ENCODE assay signal across 8 cellular contexts in the genomic region with DNA sequence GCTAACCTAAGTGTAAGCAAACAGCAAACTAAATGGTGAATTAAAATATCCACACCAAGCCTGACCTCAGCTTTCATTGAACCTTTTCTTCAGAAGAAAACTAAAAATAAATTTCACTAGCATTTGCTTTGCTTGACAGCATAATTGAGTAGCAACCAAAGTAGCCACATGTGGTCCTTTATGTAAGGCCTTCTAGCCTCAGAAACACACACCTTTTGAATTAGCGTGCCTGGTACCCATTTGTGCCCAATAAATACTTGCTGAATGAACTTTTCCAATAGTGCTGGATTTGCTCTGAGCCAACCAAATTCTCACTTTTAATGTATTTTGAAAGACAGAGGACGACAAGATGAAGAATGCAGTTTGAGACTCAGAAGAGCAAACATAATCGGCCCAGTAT. TPM values are rescaled to one million over a fixed set of nuclear protein-coding genes. Genes with fewer than 3 reads are reported as not detected.
DNase-seq lines count a peak whose midpoint lies in the region; ATAC-seq and TF ChIP-seq lines count a peak whose summit lies in the region.

No MANE protein-coding gene starts in this region.

- H3K27me3 ChIP-seq in GM23338 (ENCODE audit: insufficient read depth), result no peaks in the 10 kb centered on the region

- H3K4me3 Mint-ChIP-seq in GM23338 (peak overlapping the region; percentile 98), endothelial cell (ENCODE audit: unreplicated experiment) (peak overlapping the region; percentile 96), progenitor cell of endocrine pancreas (ENCODE audit: low read depth) (peak overlapping the region; percentile 97)

- no peaks in the 10 kb centered on the region for H3K36me3 Mint-ChIP-seq in GM23338 (ENCODE audit: low read depth)
- peaks cover 6% of the 10 kb centered on the region for H3K36me3 Mint-ChIP-seq in endothelial cell (ENCODE audit: low read depth, unreplicated experiment)
- H3K36me3 Mint-ChIP-seq in progenitor cell of endocrine pancreas (ENCODE audit: insufficient read depth), result peaks cover 2% of the 10 kb centered on the region

- no peak overlapping the region for H2AFZ ChIP-seq in GM23338

- no peak for TF ChIP-seq CTCF in GM23338 (conservative IDR thresholded peaks at IDR 0.05; ENCODE audit: low read depth in 2 of 2)
- TF ChIP-seq CTCF in endothelial cell (IDR thresholded peaks at IDR 0.05; ENCODE audit: unreplicated experiment), result no peak
- no peak for TF ChIP-seq CTCF in progenitor cell of endocrine pancreas (IDR thresholded peaks at IDR 0.05; ENCODE audit: unreplicated experiment)

- DNase-seq in GM23338 (ENCODE audit: low spot score) (peak; percentile 10), NCI-H774 (lab: John Stamatoyannopoulos, UW) (peak; percentile 19), endothelial cell (ENCODE audit: low spot score) (no peak), progenitor cell of endocrine pancreas (ENCODE audit: low spot score, unreplicated experiment) (no peak)
- DNase-seq in activated CD4-positive, alpha-beta T cell treated with anti-CD3 and anti-CD28 coated beads, Interleukin-2, amount 50 U/mL, for 4 hours, result no peak
- DNase-seq in stimulated activated CD4-positive, alpha-beta T cell treated with anti-CD3 and anti-CD28 coated beads, Interleukin-12 subunit alpha, Interleukin-12 subunit beta, amount 100 ng/mL, for 4 hours, result no peak

- H3K27me3 Mint-ChIP-seq in GM23338 (ENCODE audit: insufficient read depth, low read depth, poor library complexity) (peaks cover 2% of the 10 kb centered on the region), endothelial cell (ENCODE audit: unreplicated experiment) (peaks cover 13% of the 10 kb centered on the region), progenitor cell of endocrine pancreas (no peaks in the 10 kb centered on the region)

- no peak overlapping the region for H3K27ac ChIP-seq in GM23338 (ENCODE audit: low read depth)

- H3K4me2 ChIP-seq in GM23338, result peak overlapping the region; percentile 88

- no peaks in the 10 kb centered on the region for H3F3A ChIP-seq in GM23338 (replicated peaks; ENCODE audit: low read depth)

- H3K9me2 ChIP-seq in GM23338 (ENCODE audit: insufficient read depth), result no peaks in the 10 kb centered on the region

- H3K27ac Mint-ChIP-seq in GM23338 (no peak overlapping the region), endothelial cell (ENCODE audit: unreplicated experiment) (no peak overlapping the region), progenitor cell of endocrine pancreas (no peak overlapping the region)

- no peak for ATAC-seq in GM23338
- ATAC-seq in GM18873 (IDR thresholded peaks at IDR 0.05; ENCODE audit: low FRiP score, unreplicated experiment), result no peak
- ATAC-seq in HG03469 (IDR thresholded peaks at IDR 0.05; ENCODE audit: unreplicated experiment), result no peak

- peaks cover 68% of the 10 kb centered on the region for H3K79me2 ChIP-seq in GM23338 (replicated peaks; ENCODE audit: insufficient read depth)

- peak overlapping the region; percentile 86 for H3K4me3 ChIP-seq in GM23338

- no peaks in the 10 kb centered on the region for H3K36me3 ChIP-seq in GM23338 (ENCODE audit: insufficient read depth)

- peaks cover 18% of the 10 kb centered on the region; the same call in 2 of the 3 replicates for H3K4me1 Mint-ChIP-seq in GM23338
- H3K4me1 Mint-ChIP-seq in endothelial cell (ENCODE audit: unreplicated experiment), result peaks cover 12% of the 10 kb centered on the region
- peaks cover 24% of the 10 kb centered on the region for H3K4me1 Mint-ChIP-seq in progenitor cell of endocrine pancreas (ENCODE audit: low read depth)

- H3K4me1 ChIP-seq in GM23338 (ENCODE audit: insufficient read depth), result peaks cover 18% of the 10 kb centered on the region

- peaks cover 17% of the 10 kb centered on the region for H4K20me1 ChIP-seq in GM23338 (replicated peaks; ENCODE audit: insufficient read depth)

- no peaks in the 10 kb centered on the region for H3K9me3 Mint-ChIP-seq in GM23338
- no peaks in the 10 kb centered on the region for H3K9me3 Mint-ChIP-seq in endothelial cell (ENCODE audit: unreplicated experiment)
- no peaks in the 10 kb centered on the region for H3K9me3 Mint-ChIP-seq in progenitor cell of endocrine pancreas (ENCODE audit: low read depth)

TF ChIP-seq in GM23338, 12 proteins besides CTCF, POLR2A, EP300 and RAD21 (continues in another document):
- TF ChIP-seq, protein P1, sequence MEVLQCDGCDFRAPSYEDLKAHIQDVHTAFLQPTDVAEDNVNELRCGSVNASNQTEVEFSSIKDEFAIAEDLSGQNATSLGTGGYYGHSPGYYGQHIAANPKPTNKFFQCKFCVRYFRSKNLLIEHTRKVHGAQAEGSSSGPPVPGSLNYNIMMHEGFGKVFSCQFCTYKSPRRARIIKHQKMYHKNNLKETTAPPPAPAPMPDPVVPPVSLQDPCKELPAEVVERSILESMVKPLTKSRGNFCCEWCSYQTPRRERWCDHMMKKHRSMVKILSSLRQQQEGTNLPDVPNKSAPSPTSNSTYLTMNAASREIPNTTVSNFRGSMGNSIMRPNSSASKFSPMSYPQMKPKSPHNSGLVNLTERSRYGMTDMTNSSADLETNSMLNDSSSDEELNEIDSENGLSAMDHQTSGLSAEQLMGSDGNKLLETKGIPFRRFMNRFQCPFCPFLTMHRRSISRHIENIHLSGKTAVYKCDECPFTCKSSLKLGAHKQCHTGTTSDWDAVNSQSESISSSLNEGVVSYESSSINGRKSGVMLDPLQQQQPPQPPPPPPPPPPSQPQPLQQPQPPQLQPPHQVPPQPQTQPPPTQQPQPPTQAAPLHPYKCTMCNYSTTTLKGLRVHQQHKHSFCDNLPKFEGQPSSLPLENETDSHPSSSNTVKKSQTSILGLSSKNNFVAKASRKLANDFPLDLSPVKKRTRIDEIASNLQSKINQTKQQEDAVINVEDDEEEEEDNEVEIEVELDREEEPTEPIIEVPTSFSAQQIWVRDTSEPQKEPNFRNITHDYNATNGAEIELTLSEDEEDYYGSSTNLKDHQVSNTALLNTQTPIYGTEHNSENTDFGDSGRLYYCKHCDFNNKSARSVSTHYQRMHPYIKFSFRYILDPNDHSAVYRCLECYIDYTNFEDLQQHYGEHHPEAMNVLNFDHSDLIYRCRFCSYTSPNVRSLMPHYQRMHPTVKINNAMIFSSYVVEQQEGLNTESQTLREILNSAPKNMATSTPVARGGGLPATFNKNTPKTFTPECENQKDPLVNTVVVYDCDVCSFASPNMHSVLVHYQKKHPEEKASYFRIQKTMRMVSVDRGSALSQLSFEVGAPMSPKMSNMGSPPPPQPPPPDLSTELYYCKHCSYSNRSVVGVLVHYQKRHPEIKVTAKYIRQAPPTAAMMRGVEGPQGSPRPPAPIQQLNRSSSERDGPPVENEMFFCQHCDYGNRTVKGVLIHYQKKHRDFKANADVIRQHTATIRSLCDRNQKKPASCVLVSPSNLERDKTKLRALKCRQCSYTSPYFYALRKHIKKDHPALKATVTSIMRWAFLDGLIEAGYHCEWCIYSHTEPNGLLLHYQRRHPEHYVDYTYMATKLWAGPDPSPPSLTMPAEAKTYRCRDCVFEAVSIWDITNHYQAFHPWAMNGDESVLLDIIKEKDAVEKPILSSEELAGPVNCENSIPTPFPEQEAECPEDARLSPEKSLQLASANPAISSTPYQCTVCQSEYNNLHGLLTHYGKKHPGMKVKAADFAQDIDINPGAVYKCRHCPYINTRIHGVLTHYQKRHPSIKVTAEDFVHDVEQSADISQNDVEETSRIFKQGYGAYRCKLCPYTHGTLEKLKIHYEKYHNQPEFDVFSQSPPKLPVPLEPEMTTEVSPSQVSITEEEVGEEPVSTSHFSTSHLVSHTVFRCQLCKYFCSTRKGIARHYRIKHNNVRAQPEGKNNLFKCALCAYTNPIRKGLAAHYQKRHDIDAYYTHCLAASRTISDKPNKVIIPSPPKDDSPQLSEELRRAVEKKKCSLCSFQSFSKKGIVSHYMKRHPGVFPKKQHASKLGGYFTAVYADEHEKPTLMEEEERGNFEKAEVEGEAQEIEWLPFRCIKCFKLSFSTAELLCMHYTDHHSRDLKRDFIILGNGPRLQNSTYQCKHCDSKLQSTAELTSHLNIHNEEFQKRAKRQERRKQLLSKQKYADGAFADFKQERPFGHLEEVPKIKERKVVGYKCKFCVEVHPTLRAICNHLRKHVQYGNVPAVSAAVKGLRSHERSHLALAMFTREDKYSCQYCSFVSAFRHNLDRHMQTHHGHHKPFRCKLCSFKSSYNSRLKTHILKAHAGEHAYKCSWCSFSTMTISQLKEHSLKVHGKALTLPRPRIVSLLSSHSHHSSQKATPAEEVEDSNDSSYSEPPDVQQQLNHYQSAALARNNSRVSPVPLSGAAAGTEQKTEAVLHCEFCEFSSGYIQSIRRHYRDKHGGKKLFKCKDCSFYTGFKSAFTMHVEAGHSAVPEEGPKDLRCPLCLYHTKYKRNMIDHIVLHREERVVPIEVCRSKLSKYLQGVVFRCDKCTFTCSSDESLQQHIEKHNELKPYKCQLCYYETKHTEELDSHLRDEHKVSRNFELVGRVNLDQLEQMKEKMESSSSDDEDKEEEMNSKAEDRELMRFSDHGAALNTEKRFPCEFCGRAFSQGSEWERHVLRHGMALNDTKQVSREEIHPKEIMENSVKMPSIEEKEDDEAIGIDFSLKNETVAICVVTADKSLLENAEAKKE (CRISPR knock-in tag; IDR thresholded peaks at IDR 0.05), result no peak
- no peak for TF ChIP-seq STAT1 (IDR thresholded peaks at IDR 0.05; ENCODE audit: unreplicated experiment)
- no peak for TF ChIP-seq CREB1 (CRISPR knock-in tag; IDR thresholded peaks at IDR 0.05; ENCODE audit: low read depth)

RNA-seq across cellular contexts. Expression of a gene that starts 2.1 kb away (rescaled TPM):
- total RNA-seq in GM23338 (2014; rRNA removed; shearing (Covaris generic)), result 40.3 and 44.2 TPM in 2 replicates
- 47.1 and 51.4 TPM in 2 replicates for polyA plus RNA-seq in GM23338 (2016; fragmentation: Nextera tagmentation; extraction: Ambion mirVana)
- total RNA-seq in endothelial cell (ENCODE audit: unreplicated experiment), result 61.5 TPM
- 85.6 and 88.0 TPM in 2 replicates for total RNA-seq in progenitor cell of endocrine pancreas

Comparison
In these comparisons a context has a peak if more than half of its experiments do, and no peak if none do; other contexts are left out.
1. DNase-seq: peak in GM23338 (single experiment) and NCI-H774 (single experiment); none in endothelial cell (single experiment), progenitor cell of endocrine pancreas (single experiment), activated CD4-positive, alpha-beta T cell treated with anti-CD3 and anti-CD28 coated beads, Interleukin-2, amount 50 U/mL, for 4 hours (0 of 2) and stimulated activated CD4-positive, alpha-beta T cell treated with anti-CD3 and anti-CD28 coated beads, Interleukin-12 subunit alpha, Interleukin-12 subunit beta, amount 100 ng/mL, for 4 hours (single experiment).
2. Peak in every context shown above with its lines, with median percentiles within 50 percentile points of each other: H3K4me3 Mint-ChIP-seq.